9 cellular contexts compared by ENCODE assay signal in the genomic region with DNA sequence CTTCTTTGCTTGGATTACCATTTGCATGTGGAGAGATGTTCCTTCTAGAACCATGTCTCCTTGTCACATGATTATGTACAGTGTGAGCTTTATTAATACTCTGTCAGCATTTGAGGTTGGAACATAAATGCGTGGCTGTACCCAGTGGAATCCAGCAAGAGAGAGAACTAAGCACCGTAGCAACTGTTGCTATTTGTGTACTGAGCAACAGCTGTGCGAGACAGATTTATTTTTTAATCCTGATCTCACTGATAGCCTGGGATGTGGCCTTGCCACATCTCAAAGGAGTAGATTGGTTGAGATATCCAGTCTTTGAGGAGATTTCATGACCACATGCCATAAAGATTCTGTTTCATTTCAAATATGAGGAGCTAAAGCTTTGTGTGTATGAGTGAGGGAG. TPM values are rescaled to one million over a fixed set of nuclear protein-coding genes. Genes with fewer than 3 reads are reported as not detected.
DNase-seq lines count a peak whose midpoint lies in the region; ATAC-seq, FAIRE-seq and TF ChIP-seq lines count a peak whose summit lies in the region.
"Had no signal": no experiment of that assay in that cellular context is flagged by ENCODE, and none has a peak within 500 bp of the region (broad histone marks: within the 10 kb centered on the region; RNA-seq: fewer than 3 reads in every experiment).

No MANE protein-coding gene starts in this region.

- H3K18ac ChIP-seq in mesendoderm (ENCODE audit: low read length): no peak overlapping the region

- H3K79me1 ChIP-seq in mesendoderm (ENCODE audit: low read length): peaks cover 14% of the 10 kb centered on the region

- no peak overlapping the region for H3K23ac ChIP-seq in mesendoderm (ENCODE audit: low read length)

- H3K56ac ChIP-seq in mesendoderm (ENCODE audit: low read length): no peak overlapping the region

- CTCF ChIA-PET in HEK293T (lab: Yijun Ruan, JAX): no interaction called here

- no CpG with 5 or more reads among the region's 3 CpGs for WGBS in mesendoderm (ENCODE audit: extremely low coverage, insufficient coverage, low lambda C conversion rate)

- no peak overlapping the region for H2BK120ac ChIP-seq in mesendoderm (ENCODE audit: low read depth, low read length)

- H3K9ac ChIP-seq in skeletal muscle satellite cell (ENCODE audit: low read depth, low read length): peak overlapping the region; percentile 52
- H3K9ac ChIP-seq in mesendoderm (ENCODE audit: low read length): no peak overlapping the region

- no peak overlapping the region for H3K4me3 Mint-ChIP-seq in T-helper 17 cell

- H3K9me3 ChIP-seq in T-helper 17 cell (ENCODE audit: control insufficient read depth, low read length, poor library complexity, severe bottlenecking) (no peaks in the 10 kb centered on the region), cardiac muscle cell (ENCODE audit: low read depth) (no peaks in the 10 kb centered on the region), skeletal muscle satellite cell (replicated peaks; ENCODE audit: low read length) (no peaks in the 10 kb centered on the region)

- peak overlapping the region; percentile 19 for H3K27ac Mint-ChIP-seq in T-helper 17 cell
- H3K27ac Mint-ChIP-seq: activated naive CD4-positive, alpha-beta T cell treated with anti-CD3 and anti-CD28 coated beads, Interleukin-2, amount 50 U/mL, for 72 hours had no signal

- DNase-seq in HEK293T (ENCODE audit: extremely low spot score): peak; percentile 16
- no peak for DNase-seq in T-helper 17 cell
- DNase-seq in cardiac muscle cell (ENCODE audit: low read depth in 1 of 2, low spot score in 1 of 2): peak in 1 of 2 donors; percentile 78
- no peak for DNase-seq in mesendoderm
- no peak for DNase-seq in DMS114 treated with DMSO at 0.1 percent for 48 hours (lab: John Stamatoyannopoulos, UW; ENCODE audit: unreplicated experiment)
- DNase-seq in GM12891 (ENCODE audit: insufficient read length, low spot score): no peak

- H2BK5ac ChIP-seq in mesendoderm (ENCODE audit: low read length): no peak overlapping the region

- H2AK5ac ChIP-seq in mesendoderm (ENCODE audit: low read length): no peak overlapping the region

- no peak overlapping the region for H2BK15ac ChIP-seq in mesendoderm (replicated peaks; ENCODE audit: low read depth)

- no peaks in the 10 kb centered on the region for H3K27me3 ChIP-seq in cardiac muscle cell
- no peaks in the 10 kb centered on the region for H3K27me3 ChIP-seq in skeletal muscle satellite cell (ENCODE audit: control insufficient read depth, insufficient read depth, low read length)
- H3K27me3 ChIP-seq in mesendoderm (ENCODE audit: insufficient read depth, low read length, poor library complexity): no peaks in the 10 kb centered on the region

- H3K36me3 ChIP-seq in cardiac muscle cell: peaks cover 13% of the 10 kb centered on the region
- peaks cover 10% of the 10 kb centered on the region for H3K36me3 ChIP-seq in skeletal muscle satellite cell (ENCODE audit: insufficient read depth, low read length)
- H3K36me3 ChIP-seq in mesendoderm (ENCODE audit: control insufficient read depth, insufficient read depth, low read length): peaks cover 1% of the 10 kb centered on the region

- H3K4me1 ChIP-seq in cardiac muscle cell (ENCODE audit: low read depth) (no peaks in the 10 kb centered on the region), skeletal muscle satellite cell (ENCODE audit: control insufficient read depth, insufficient read depth, low read length) (peaks cover 33% of the 10 kb centered on the region), mesendoderm (ENCODE audit: control insufficient read depth, low read depth, low read length) (no peaks in the 10 kb centered on the region)

- peak overlapping the region; percentile 41 for H3K4me2 ChIP-seq in skeletal muscle satellite cell (ENCODE audit: low read length)
- no peak overlapping the region for H3K4me2 ChIP-seq in mesendoderm (ENCODE audit: low read length)

- no peak for TF ChIP-seq CTCF in cardiac muscle cell (IDR thresholded peaks at IDR 0.05; ENCODE audit: low read depth, low read length)

- no peaks in the 10 kb centered on the region for H3K27me3 Mint-ChIP-seq in T-helper 17 cell

- no peak overlapping the region for H4K8ac ChIP-seq in mesendoderm (ENCODE audit: low read depth, low read length)

- H3K4me3 ChIP-seq in cardiac muscle cell (no peak overlapping the region), skeletal muscle satellite cell (ENCODE audit: low read length) (no peak overlapping the region), mesendoderm (ENCODE audit: low read length) (no peak overlapping the region)

- peaks cover 26% of the 10 kb centered on the region for H3K79me2 ChIP-seq in mesendoderm (ENCODE audit: control insufficient read depth, insufficient read depth, low read length)

- peaks cover 4% of the 10 kb centered on the region for H3K4me1 Mint-ChIP-seq in T-helper 17 cell

- no peak for FAIRE-seq in GM12891 (lab: Jason Lieb, UNC)

- H4K5ac ChIP-seq in mesendoderm (ENCODE audit: low read length): no peak overlapping the region

- peaks cover 2% of the 10 kb centered on the region for H3K36me3 Mint-ChIP-seq in T-helper 17 cell (ENCODE audit: low read depth)

- ATAC-seq in T-helper 17 cell: no peak
- no peak for ATAC-seq in HG02938 (IDR thresholded peaks at IDR 0.05; ENCODE audit: unreplicated experiment)

- H3K27ac ChIP-seq in cardiac muscle cell: peak overlapping the region; percentile 44
- no peak overlapping the region for H3K27ac ChIP-seq in mesendoderm (ENCODE audit: low read depth, low read length)

- TF ChIP-seq POLR2A in GM12891 (IDR thresholded peaks at IDR 0.05; ENCODE audit: low read depth, low read length): no peak

- POLR2A ChIA-PET in HEK293T (lab: Yijun Ruan, JAX): interaction anchor here (1.0 kb wide), 1 partner anchor 44 kb away, joined by 4 read pairs; a partner anchor contains a TSS

- no peak overlapping the region for H3K4ac ChIP-seq in mesendoderm (ENCODE audit: low read depth, low read length)

TF ChIP-seq in HEK293T, 16 proteins besides CTCF, POLR2A, EP300 and RAD21:
- no peak for TF ChIP-seq L3MBTL2 (conservative IDR thresholded peaks at IDR 0.05)
- TF ChIP-seq, protein P1, sequence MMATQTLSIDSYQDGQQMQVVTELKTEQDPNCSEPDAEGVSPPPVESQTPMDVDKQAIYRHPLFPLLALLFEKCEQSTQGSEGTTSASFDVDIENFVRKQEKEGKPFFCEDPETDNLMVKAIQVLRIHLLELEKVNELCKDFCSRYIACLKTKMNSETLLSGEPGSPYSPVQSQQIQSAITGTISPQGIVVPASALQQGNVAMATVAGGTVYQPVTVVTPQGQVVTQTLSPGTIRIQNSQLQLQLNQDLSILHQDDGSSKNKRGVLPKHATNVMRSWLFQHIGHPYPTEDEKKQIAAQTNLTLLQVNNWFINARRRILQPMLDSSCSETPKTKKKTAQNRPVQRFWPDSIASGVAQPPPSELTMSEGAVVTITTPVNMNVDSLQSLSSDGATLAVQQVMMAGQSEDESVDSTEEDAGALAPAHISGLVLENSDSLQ (IDR thresholded peaks at IDR 0.05): 0 out of 2 replicates have a peak, but pooled peaks have one; percentile 36
- no peak for TF ChIP-seq NFRKB (IDR thresholded peaks at IDR 0.05)
- no peak for TF ChIP-seq FOXM1 (IDR thresholded peaks at IDR 0.05; ENCODE audit: borderline replicate concordance)
- TF ChIP-seq SP1 (IDR thresholded peaks at IDR 0.05): no peak
TF ChIP-seq in HEK293T: peak in this region for 1.

TF ChIP-seq in GM12891, 5 proteins besides CTCF, POLR2A, EP300 and RAD21:
- TF ChIP-seq TAF1 (IDR thresholded peaks at IDR 0.05; ENCODE audit: low read depth, low read length) (no peak), SPI1 (IDR thresholded peaks at IDR 0.05; ENCODE audit: low read depth, low read length) (no peak), POU2F2 (IDR thresholded peaks at IDR 0.05; ENCODE audit: low read depth, low read length) (no peak), PAX5 (IDR thresholded peaks at IDR 0.05; ENCODE audit: insufficient read depth, low read length, severe bottlenecking) (no peak), POLR2AphosphoS5 (IDR thresholded peaks at IDR 0.05; ENCODE audit: low read depth, low read length) (no peak)

RNA-seq across cellular contexts. Expression of a gene that starts 43.4 kb away (rescaled TPM):
- total RNA-seq in T-helper 17 cell (10 to 100 TPM; 10.9 to 13.3 TPM), cardiac muscle cell (29.3 and 56.2 TPM in 2 replicates)
- polyA plus RNA-seq in cardiac muscle cell: 22.2 and 40.9 TPM in 2 replicates
- 26.2 and 27.9 TPM in 2 replicates for total RNA-seq in skeletal muscle satellite cell (2012; rRNA removed)
- 22.8 TPM for polyA plus RNA-seq in mesendoderm (2013, experiment 1 of 2)
- 23.0 TPM for polyA plus RNA-seq in mesendoderm (2013, experiment 2 of 2)
- 0.94 TPM for polyA plus RNA-seq in GM12891 (2012; ENCODE audit: low read depth, missing spikeins)
